Comparison of ENCODE assay signal across 8 cellular contexts in genomic region chr9:136992819-136993369, GRCh38. TPM values are rescaled to one million over a fixed set of nuclear protein-coding genes. Genes with fewer than 3 reads are reported as not detected.
DNase-seq lines count a peak whose midpoint lies in the region; ATAC-seq, FAIRE-seq and TF ChIP-seq lines count a peak whose summit lies in the region.

No MANE protein-coding gene starts in this region.

- POLR2A ChIA-PET in GM12878 (lab: Charles Lee): interaction anchor here (1.2 to 1.5 kb wide), 4 partner anchors 27 to 248 kb away, joined by 3 to 4 read pairs (median 4); partner anchors contain the start of gene TUBB4B

- H3K9me3 ChIP-seq in left ventricle myocardium inferior (replicated peaks) (peaks cover 4% of the 10 kb centered on the region), GM12878 (replicated peaks; ENCODE audit: control insufficient read depth, insufficient read depth, low read length) (no peaks in the 10 kb centered on the region; the same call in 2 of the 3 replicates), mesodermal cell (ENCODE audit: control insufficient read depth, low read length) (peaks cover 8% of the 10 kb centered on the region)

- no peaks in the 10 kb centered on the region for H4K20me1 ChIP-seq in GM12878 (ENCODE audit: control insufficient read depth, insufficient read depth)

- no peak for TF ChIP-seq POLR2A in GM12878 (IDR thresholded peaks at IDR 0.05; ENCODE audit: low read depth, low read length)

- BruUV-seq in GM12878 (replicated peaks; lab: Mats Ljungman, UMichigan): no TSS peak

- FAIRE-seq in GM12878 (lab: Jason Lieb, UNC): no peak

- 33% methylated on average over 18 of the region's 18 CpGs for WGBS in GM12878 (ENCODE audit: insufficient coverage, insufficient replicate concordance, low lambda C conversion rate, missing lambda C conversion rate)
- 42 to 44% methylated on average over 17 of the region's 18 CpGs for WGBS in mesodermal cell (ENCODE audit: insufficient coverage in 2 of 2), 2 experiments

- TF ChIP-seq RAD21 in GM12878 (IDR thresholded peaks at IDR 0.05; ENCODE audit: insufficient read depth, low read depth, low read length): no peak

- peaks cover 50% of the 10 kb centered on the region for H3K27me3 ChIP-seq in left ventricle myocardium inferior (ENCODE audit: low read depth)
- peaks cover 2 to 5% of the 10 kb centered on the region in 2 experiments; a peak in 3 of 4 replicates for H3K27me3 ChIP-seq in GM12878 (replicated peaks in 1 of 2; ENCODE audit: control insufficient read depth in 2 of 2, insufficient read depth in 2 of 2, low read length in 1 of 2)

- peak overlapping the region; percentile 92 for H3K27ac ChIP-seq in left ventricle myocardium inferior (replicated peaks)
- peak overlapping the region; percentile 63 for H3K27ac ChIP-seq in GM12878 (ENCODE audit: control insufficient read depth, insufficient read depth)
- H3K27ac ChIP-seq in mesodermal cell (ENCODE audit: low read depth, low read length, severe bottlenecking): no peak overlapping the region

- intact Hi-C loops in left ventricle myocardium inferior (cut with micrococcal nuclease): no loop called here
- intact Hi-C loops in Right ventricle myocardium superior (cut with DNase I): no loop called here
- intact Hi-C loops in GM12878 (cut with micrococcal nuclease; ENCODE audit: unreplicated experiment): no loop called here

- TF ChIP-seq CTCF in left ventricle myocardium inferior (IDR thresholded peaks at IDR 0.05; ENCODE audit: borderline replicate concordance): no peak
- TF ChIP-seq CTCF in GM12878 (IDR thresholded peaks at IDR 0.05 in 2 of 3, conservative IDR thresholded peaks at IDR 0.05 in 1 of 3; ENCODE audit: control insufficient read depth in 2 of 3, extremely low read depth in 1 of 3, insufficient read depth in 1 of 3, low read depth in 3 of 3, low read length in 3 of 3): no peak

- SMC1A ChIA-PET in GM12878 (lab: Charles Lee; ENCODE audit: uncharacterized antibody, unreplicated experiment): interaction anchor here (1.1 kb wide), 1 partner anchor 45 kb away, joined by 4 read pairs; no protein-coding TSS in a partner anchor

- no peak for DNase-seq in left ventricle myocardium inferior
- DNase-seq in Right ventricle myocardium superior: no peak
- no peak for DNase-seq in GM12878 (ENCODE audit: low read depth, low spot score)
- DNase-seq in T1000 (lab: John Stamatoyannopoulos, UW): no peak
- no peak for DNase-seq in AML-193 (lab: John Stamatoyannopoulos, UW)
- no peak for DNase-seq in NCI-H1417 (lab: John Stamatoyannopoulos, UW)

- CTCF ChIA-PET in GM12878 (lab: Yijun Ruan, JAX): interaction anchor here (1.0 to 3.3 kb wide), 7 partner anchors 9 to 75 kb away, joined by 3 to 17 read pairs (median 5); no protein-coding TSS in a partner anchor

- peaks cover 66% of the 10 kb centered on the region for H3K4me1 ChIP-seq in left ventricle myocardium inferior
- peaks cover 27% of the 10 kb centered on the region for H3K4me1 ChIP-seq in GM12878 (ENCODE audit: control insufficient read depth, insufficient read depth, low read length)
- peaks cover 19% of the 10 kb centered on the region for H3K4me1 ChIP-seq in mesodermal cell (ENCODE audit: control insufficient read depth, insufficient read depth, low read length, poor library complexity, severe bottlenecking)

- in situ Hi-C loops in GM12878 (cut with MboI): no loop called here

- TF ChIP-seq EP300 in GM12878 (IDR thresholded peaks at IDR 0.05; ENCODE audit: borderline replicate concordance in 1 of 2, control insufficient read depth in 1 of 2, low read depth in 2 of 2, low read length in 2 of 2): no peak

- peak overlapping the region; percentile 99 for H3K4me2 ChIP-seq in GM12878 (ENCODE audit: control insufficient read depth, insufficient read depth)

- H3K9ac ChIP-seq in GM12878 (ENCODE audit: control insufficient read depth, insufficient read depth, low read length): peak overlapping the region; percentile 66

- RAD21 ChIA-PET in GM12878 (lab: Charles Lee; ENCODE audit: unreplicated experiment): interaction anchor here (1.3 to 1.7 kb wide), 2 partner anchors 45 to 226 kb away, joined by 3 to 8 read pairs; no protein-coding TSS in a partner anchor

- no peaks in the 10 kb centered on the region; the same call in 1 of the 2 replicates for H3K79me2 ChIP-seq in GM12878 (ENCODE audit: control insufficient read depth, insufficient read depth, low read length)

- H3K36me3 ChIP-seq in left ventricle myocardium inferior (peaks cover 11% of the 10 kb centered on the region), GM12878 (ENCODE audit: control insufficient read depth in 2 of 2, insufficient read depth in 2 of 2, low read length in 1 of 2) (no peaks in the 10 kb centered on the region), mesodermal cell (ENCODE audit: control insufficient read depth, insufficient read depth, low read length) (peaks cover 12% of the 10 kb centered on the region)

- ATAC-seq in Right ventricle myocardium superior (ENCODE audit: poor library complexity): no peak
- ATAC-seq in GM12878: no peak; the same call in 2 of the 3 replicates
- no peak for ATAC-seq in GM18873 (IDR thresholded peaks at IDR 0.05; ENCODE audit: low FRiP score, unreplicated experiment)

- H2AFZ ChIP-seq in GM12878 (ENCODE audit: control insufficient read depth, low read depth, low read length): peak overlapping the region; percentile 92

- H3K4me3 ChIP-seq in left ventricle myocardium inferior (peak overlapping the region; percentile 74), GM12878 (peak overlapping the region; percentile 73), mesodermal cell (ENCODE audit: extremely low read depth, insufficient read depth, low read length, poor library complexity, severe bottlenecking) (peak overlapping the region; percentile 72)

RNA-seq across cellular contexts. Expression of gene PAXX, which starts 0.7 kb away (rescaled TPM):
- 19.8 TPM for total RNA-seq in left ventricle myocardium inferior
- 19.4 TPM for total RNA-seq in Right ventricle myocardium superior
- 9.5 and 11.5 TPM in 2 replicates for total RNA-seq in GM12878 (2013; cell fraction: nucleolus; rRNA removed)
- 30.9 and 44.3 TPM in 2 replicates for total RNA-seq in GM12878 (2014; rRNA removed)
- total RNA-seq in GM12878 (2014; rRNA removed; fragmentation: Illumina TruSeq; extraction: Trizol): 10.5 and 14.7 TPM in 2 replicates
- total RNA-seq in GM12878 (2021): 47.7 and 49.3 TPM in 2 replicates
- 4.3 TPM for polyA plus RNA-seq in GM12878 (2011; ENCODE audit: low read depth)
- 6.2 and 10.9 TPM in 2 replicates for polyA plus RNA-seq in GM12878 (2011; rRNA removed)
- 17.6 and 32.9 TPM in 2 replicates for polyA plus RNA-seq in GM12878 (2011; cell fraction: cytosol; rRNA removed)
- polyA plus RNA-seq in GM12878 (2011; cell fraction: nucleus; rRNA removed): 78.2 and 86.4 TPM in 2 replicates
- 17.3 and 17.5 TPM in 2 replicates for polyA plus RNA-seq in GM12878 (2012)
- polyA plus RNA-seq in GM12878 (2014; fragmentation: Illumina TruSeq; extraction: Trizol): 1.4 and 4.1 TPM in 2 replicates
- 1 to 10 TPM in 1 of 2 experiments, under 1 TPM in 1; 0.18 to 2.9 TPM for polyA plus RNA-seq in GM12878 (2014; fragmentation: Nextera tagmentation; extraction: Ambion mirVana)
- 50.6 and 67.5 TPM in 2 replicates for polyA plus RNA-seq in GM12878 (2014; rRNA removed)
- polyA plus RNA-seq in GM12878 (2016; fragmentation: Nextera tagmentation; extraction: Ambion mirVana): 10 to 100 TPM; 60.1 to 60.6 TPM
- polyA minus RNA-seq in GM12878 (2011; rRNA and poly(A)+ RNA removed): 3.0 and 4.4 TPM in 2 replicates
- 3.3 and 5.2 TPM in 2 replicates for polyA minus RNA-seq in GM12878 (2011; cell fraction: cytosol; rRNA and poly(A)+ RNA removed)
- polyA minus RNA-seq in GM12878 (2011; cell fraction: nucleus; rRNA and poly(A)+ RNA removed): 17.0 and 31.3 TPM in 2 replicates
- polyA plus RNA-seq in mesodermal cell (2013, experiment 1 of 2): 31.8 TPM
- 26.0 TPM for polyA plus RNA-seq in mesodermal cell (2013, experiment 2 of 2)

RNA-seq across cellular contexts. Expression of gene CLIC3, which starts 3.5 kb away (rescaled TPM):
- 1.6 TPM for total RNA-seq in left ventricle myocardium inferior
- total RNA-seq in Right ventricle myocardium superior: 2.7 TPM
- total RNA-seq in GM12878 (2013; cell fraction: nucleolus; rRNA removed): not detected in 2 replicates
- total RNA-seq in GM12878 (2014; rRNA removed): not detected in 2 replicates
- total RNA-seq in GM12878 (2014; rRNA removed; fragmentation: Illumina TruSeq; extraction: Trizol): not detected in 2 replicates
- total RNA-seq in GM12878 (2021): not detected in 2 replicates
- not detected for polyA plus RNA-seq in GM12878 (2011; ENCODE audit: low read depth)
- polyA plus RNA-seq in GM12878 (2011; rRNA removed): not detected in 2 replicates
- not detected in 2 replicates for polyA plus RNA-seq in GM12878 (2011; cell fraction: cytosol; rRNA removed)
- not detected in 2 replicates for polyA plus RNA-seq in GM12878 (2011; cell fraction: nucleus; rRNA removed)
- polyA plus RNA-seq in GM12878 (2012): 0.18 TPM in 1 of 2 replicates, not detected in the other
- not detected in 2 replicates for polyA plus RNA-seq in GM12878 (2014; fragmentation: Illumina TruSeq; extraction: Trizol)
- not detected for polyA plus RNA-seq in GM12878 (2014; fragmentation: Nextera tagmentation; extraction: Ambion mirVana)
- 0.25 TPM in 1 of 2 replicates, not detected in the other for polyA plus RNA-seq in GM12878 (2014; rRNA removed)
- under 1 TPM in 1 of 2 experiments, not detected in 1; 0.31 TPM for polyA plus RNA-seq in GM12878 (2016; fragmentation: Nextera tagmentation; extraction: Ambion mirVana)
- not detected in 2 replicates for polyA minus RNA-seq in GM12878 (2011; rRNA and poly(A)+ RNA removed)
- polyA minus RNA-seq in GM12878 (2011; cell fraction: cytosol; rRNA and poly(A)+ RNA removed): 0.94 and 1.6 TPM in 2 replicates
- polyA minus RNA-seq in GM12878 (2011; cell fraction: nucleus; rRNA and poly(A)+ RNA removed): not detected in 2 replicates
- 0.29 TPM for polyA plus RNA-seq in mesodermal cell (2013, experiment 1 of 2)
- 0.51 TPM for polyA plus RNA-seq in mesodermal cell (2013, experiment 2 of 2)

RNA-seq across cellular contexts. Expression of gene LCNL1, which starts 10.1 kb away (rescaled TPM):
- total RNA-seq in left ventricle myocardium inferior (11.7 TPM), Right ventricle myocardium superior (9.7 TPM), GM12878 (2014; rRNA removed) (not detected in 2 replicates), GM12878 (2014; rRNA removed; fragmentation: Illumina TruSeq; extraction: Trizol) (not detected in 2 replicates), GM12878 (2021) (not detected in 2 replicates)
- total RNA-seq in GM12878 (2013; cell fraction: nucleolus; rRNA removed): not detected in 2 replicates
- polyA plus RNA-seq in GM12878 (2011; ENCODE audit: low read depth): not detected
- polyA plus RNA-seq in GM12878 (2011; rRNA removed) (not detected in 2 replicates), GM12878 (2014; fragmentation: Illumina TruSeq; extraction: Trizol) (not detected in 2 replicates), GM12878 (2014; fragmentation: Nextera tagmentation; extraction: Ambion mirVana) (not detected), GM12878 (2014; rRNA removed) (not detected in 2 replicates), GM12878 (2016; fragmentation: Nextera tagmentation; extraction: Ambion mirVana) (not detected)
- polyA plus RNA-seq in GM12878 (2011; cell fraction: cytosol; rRNA removed): not detected in 2 replicates
- polyA plus RNA-seq in GM12878 (2011; cell fraction: nucleus; rRNA removed): not detected in 2 replicates
- polyA plus RNA-seq in GM12878 (2012): not detected in 2 replicates
- not detected in 2 replicates for polyA minus RNA-seq in GM12878 (2011; rRNA and poly(A)+ RNA removed)
- not detected in 2 replicates for polyA minus RNA-seq in GM12878 (2011; cell fraction: cytosol; rRNA and poly(A)+ RNA removed)
- polyA minus RNA-seq in GM12878 (2011; cell fraction: nucleus; rRNA and poly(A)+ RNA removed): not detected in 2 replicates
- polyA plus RNA-seq in mesodermal cell (2013, experiment 1 of 2): 0.77 TPM
- polyA plus RNA-seq in mesodermal cell (2013, experiment 2 of 2): 0.15 TPM

RNA-seq across cellular contexts. Expression of gene PTGDS, which starts 15.6 kb away (rescaled TPM):
- total RNA-seq in left ventricle myocardium inferior (3,579 TPM), Right ventricle myocardium superior (6,152 TPM), GM12878 (2014; rRNA removed) (not detected in 2 replicates), GM12878 (2014; rRNA removed; fragmentation: Illumina TruSeq; extraction: Trizol) (not detected in 2 replicates), GM12878 (2021) (not detected in 2 replicates)
- total RNA-seq in GM12878 (2013; cell fraction: nucleolus; rRNA removed): not detected in 2 replicates
- not detected for polyA plus RNA-seq in GM12878 (2011; ENCODE audit: low read depth)
- polyA plus RNA-seq in GM12878 (2011; rRNA removed) (not detected in 2 replicates), GM12878 (2014; fragmentation: Illumina TruSeq; extraction: Trizol) (not detected in 2 replicates), GM12878 (2014; fragmentation: Nextera tagmentation; extraction: Ambion mirVana) (not detected), GM12878 (2014; rRNA removed) (not detected in 2 replicates), GM12878 (2016; fragmentation: Nextera tagmentation; extraction: Ambion mirVana) (not detected)
- polyA plus RNA-seq in GM12878 (2011; cell fraction: cytosol; rRNA removed): not detected in 2 replicates
- not detected in 2 replicates for polyA plus RNA-seq in GM12878 (2011; cell fraction: nucleus; rRNA removed)
- not detected in 2 replicates for polyA plus RNA-seq in GM12878 (2012)
- not detected in 2 replicates for polyA minus RNA-seq in GM12878 (2011; rRNA and poly(A)+ RNA removed)
- not detected in 2 replicates for polyA minus RNA-seq in GM12878 (2011; cell fraction: cytosol; rRNA and poly(A)+ RNA removed)
- not detected in 2 replicates for polyA minus RNA-seq in GM12878 (2011; cell fraction: nucleus; rRNA and poly(A)+ RNA removed)
- polyA plus RNA-seq in mesodermal cell (2013, experiment 1 of 2): 3.3 TPM
- polyA plus RNA-seq in mesodermal cell (2013, experiment 2 of 2): 1.4 TPM

RNA-seq across cellular contexts. Expression of gene ABCA2, which starts 35.1 kb away (rescaled TPM):
- total RNA-seq in left ventricle myocardium inferior: 29.9 TPM
- 26.7 TPM for total RNA-seq in Right ventricle myocardium superior
- 6.5 and 6.7 TPM in 2 replicates for total RNA-seq in GM12878 (2013; cell fraction: nucleolus; rRNA removed)
- total RNA-seq in GM12878 (2014; rRNA removed): 0.93 and 1.2 TPM in 2 replicates
- total RNA-seq in GM12878 (2014; rRNA removed; fragmentation: Illumina TruSeq; extraction: Trizol): 0.13 and 0.46 TPM in 2 replicates
- 1.8 and 2.6 TPM in 2 replicates for total RNA-seq in GM12878 (2021)
- 1.1 TPM for polyA plus RNA-seq in GM12878 (2011; ENCODE audit: low read depth)
- polyA plus RNA-seq in GM12878 (2011; rRNA removed): 1.2 and 2.3 TPM in 2 replicates
- polyA plus RNA-seq in GM12878 (2011; cell fraction: cytosol; rRNA removed): 3.5 and 5.1 TPM in 2 replicates
- 59.2 and 70.7 TPM in 2 replicates for polyA plus RNA-seq in GM12878 (2011; cell fraction: nucleus; rRNA removed)
- polyA plus RNA-seq in GM12878 (2012): 2.2 and 2.7 TPM in 2 replicates
- 0.08 and 0.34 TPM in 2 replicates for polyA plus RNA-seq in GM12878 (2014; fragmentation: Illumina TruSeq; extraction: Trizol)
- not detected for polyA plus RNA-seq in GM12878 (2014; fragmentation: Nextera tagmentation; extraction: Ambion mirVana)
- polyA plus RNA-seq in GM12878 (2014; rRNA removed): 1.1 and 2.7 TPM in 2 replicates
- under 1 TPM; 0.25 to 0.35 TPM for polyA plus RNA-seq in GM12878 (2016; fragmentation: Nextera tagmentation; extraction: Ambion mirVana)
- 2.4 and 4.2 TPM in 2 replicates for polyA minus RNA-seq in GM12878 (2011; rRNA and poly(A)+ RNA removed)
- 2.7 and 3.4 TPM in 2 replicates for polyA minus RNA-seq in GM12878 (2011; cell fraction: cytosol; rRNA and poly(A)+ RNA removed)
- 6.6 and 12.3 TPM in 2 replicates for polyA minus RNA-seq in GM12878 (2011; cell fraction: nucleus; rRNA and poly(A)+ RNA removed)
- polyA plus RNA-seq in mesodermal cell (2013, experiment 1 of 2): 28.1 TPM
- 18.0 TPM for polyA plus RNA-seq in mesodermal cell (2013, experiment 2 of 2)

Comparison
In these comparisons a context has a peak if more than half of its experiments do, and no peak if none do; other contexts are left out.
1. RNA of gene LCNL1, which starts 10.1 kb away (total RNA-seq): 11.7 TPM in left ventricle myocardium inferior (single experiment) and 9.7 TPM in Right ventricle myocardium superior (single experiment); not detected in GM12878; every median in the first group is over 10 times any median in the second.
2. Peak in every context shown above with its lines, with median percentiles within 50 percentile points of each other: H3K4me3 ChIP-seq.